In genomic region chr5:77356740-77357139, GRCh38 we compare ENCODE assay signal across 9 cellular contexts.
DNase-seq lines count a peak whose midpoint lies in the region; ATAC-seq and FAIRE-seq lines count a peak whose summit lies in the region.
"Had no signal": no experiment of that assay in that cellular context is flagged by ENCODE, and none has a peak within 500 bp of the region (broad histone marks: within the 10 kb centered on the region; RNA-seq: fewer than 3 reads in every experiment).

No MANE protein-coding gene starts in this region.

- ATAC-seq in activated CD4-positive, CD25-positive, alpha-beta regulatory T cell treated with anti-CD3 and anti-CD28 coated beads, Interleukin-2, amount 50 U/mL, for 24 hours = peak; percentile 72 to 81
- peak; percentile 81 for ATAC-seq in HG02798 (IDR thresholded peaks at IDR 0.05; ENCODE audit: poor library complexity, unreplicated experiment)
- ATAC-seq: naive thymus-derived CD4-positive, alpha-beta T cell had no signal

- DNase-seq in activated CD4-positive, CD25-positive, alpha-beta regulatory T cell (lab: John Stamatoyannopoulos, UW) = no peak
- DNase-seq in T-helper 2 cell treated with Interferon-gamma antibody and Interleukin-4, amounts not matched to agents 5 μg/mL and 100 μg/mL, for 36 hours (ENCODE audit: low spot score) = peak; percentile 70
- peak; percentile 39 for DNase-seq in stimulated activated CD4-positive, alpha-beta T cell treated with anti-CD3 and anti-CD28 coated beads, Interleukin-4, amount 100 ng/mL, for 24 hours
- no peak for DNase-seq in dedifferentiated amniotic fluid mesenchymal stem cell (ENCODE audit: extremely low spot score)
- DNase-seq in RCC 7860 (ENCODE audit: low spot score) = no peak
- no peak for DNase-seq in NCI-H1930 (lab: John Stamatoyannopoulos, UW)

- peak overlapping the region; percentile 31 for H3K4me3 Mint-ChIP-seq in T-helper 2 cell treated with Interferon-gamma antibody and Interleukin-4, amounts not matched to agents 5 μg/mL and 100 μg/mL, for 36 hours
- H3K4me3 Mint-ChIP-seq: naive thymus-derived CD4-positive, alpha-beta T cell had no signal

- H3K9me3 Mint-ChIP-seq in T-helper 2 cell treated with Interferon-gamma antibody and Interleukin-4, amounts not matched to agents 5 μg/mL and 100 μg/mL, for 36 hours = no peaks in the 10 kb centered on the region

- peak overlapping the region; percentile 37 for H3K27ac Mint-ChIP-seq in T-helper 2 cell treated with Interferon-gamma antibody and Interleukin-4, amounts not matched to agents 5 μg/mL and 100 μg/mL, for 36 hours

- no peaks in the 10 kb centered on the region for H3K36me3 Mint-ChIP-seq in T-helper 2 cell treated with Interferon-gamma antibody and Interleukin-4, amounts not matched to agents 5 μg/mL and 100 μg/mL, for 36 hours (ENCODE audit: low read depth)
- H3K36me3 Mint-ChIP-seq: naive thymus-derived CD4-positive, alpha-beta T cell had no signal

- H3K4me1 Mint-ChIP-seq in T-helper 2 cell treated with Interferon-gamma antibody and Interleukin-4, amounts not matched to agents 5 μg/mL and 100 μg/mL, for 36 hours (ENCODE audit: low read depth) = peaks cover 15% of the 10 kb centered on the region

- H3K27me3 Mint-ChIP-seq in T-helper 2 cell treated with Interferon-gamma antibody and Interleukin-4, amounts not matched to agents 5 μg/mL and 100 μg/mL, for 36 hours (ENCODE audit: low read depth) = peaks cover 6% of the 10 kb centered on the region

- no peak for FAIRE-seq in RCC 7860 (lab: Jason Lieb, UNC)

Comparison
In these comparisons a context has a peak if more than half of its experiments do, and no peak if none do; other contexts are left out.
1. DNase-seq: peak in T-helper 2 cell treated with Interferon-gamma antibody and Interleukin-4, amounts not matched to agents 5 μg/mL and 100 μg/mL, for 36 hours (single experiment) and stimulated activated CD4-positive, alpha-beta T cell treated with anti-CD3 and anti-CD28 coated beads, Interleukin-4, amount 100 ng/mL, for 24 hours (single experiment); none in activated CD4-positive, CD25-positive, alpha-beta regulatory T cell (0 of 4), dedifferentiated amniotic fluid mesenchymal stem cell (single experiment), RCC 7860 (single experiment) and NCI-H1930 (0 of 2).